Comparison of ENCODE assay signal across 1 cellular context in genomic region chr3:30811174-30811795, GRCh38.
TF ChIP-seq lines count a peak whose summit lies in the region.

No MANE protein-coding gene starts in this region.

TF ChIP-seq in GM23338, 12 proteins besides CTCF, POLR2A, EP300 and RAD21 (continued from another document):
- no peak for TF ChIP-seq ZNF462 (CRISPR knock-in tag; IDR thresholded peaks at IDR 0.05)
